ENCODE assay signal across 18 cellular contexts in genomic region chr6:156956286-156956685, GRCh38.
DNase-seq lines count a peak whose midpoint lies in the region; ATAC-seq and TF ChIP-seq lines count a peak whose summit lies in the region.
"Had no signal": no experiment of that assay in that cellular context is flagged by ENCODE, and none has a peak within 500 bp of the region (broad histone marks: within the 10 kb centered on the region; RNA-seq: fewer than 3 reads in every experiment).

No MANE protein-coding gene starts in this region.

- H3K27ac Mint-ChIP-seq in stimulated activated memory B cell treated with anti-CD40 and anti-IgM and Interleukin-4, amounts not matched to agents 10 μg/mL and 1 μg/mL and 100 μg/mL, for 72 hours, result peak overlapping the region; percentile 48
- H3K27ac Mint-ChIP-seq in activated CD4-positive, alpha-beta T cell treated with anti-CD3 and anti-CD28 coated beads, Interleukin-2, amount 10 ng/mL, durations not matched to agents 24 days and 14 days, result no peak overlapping the region
- H3K27ac Mint-ChIP-seq: activated naive CD4-positive, alpha-beta T cell treated with anti-CD3 and anti-CD28 coated beads for 36 hours; memory B cell had no signal

- intact Hi-C loops in breast epithelium (cut with DNase I; ENCODE audit: low total_unique reads) (no loop called here), lower lobe of right lung (cut with DNase I) (no loop called here)
- intact Hi-C loops in activated CD4-positive, alpha-beta T cell treated with anti-CD3 and anti-CD28 coated beads, Interleukin-2, amount 10 ng/mL, durations not matched to agents 24 days and 14 days (cut with micrococcal nuclease), result loop anchor here (5.0 kb wide), 4 partner anchors 66 to 174 kb away; no protein-coding TSS in a partner anchor

- TF ChIP-seq POLR2A in breast epithelium (IDR thresholded peaks at IDR 0.05), result no peak

- H3K4me3 Mint-ChIP-seq in stimulated activated memory B cell treated with anti-CD40 and anti-IgM and Interleukin-4, amounts not matched to agents 10 μg/mL and 1 μg/mL and 100 μg/mL, for 72 hours, result no peak overlapping the region
- no peak overlapping the region for H3K4me3 Mint-ChIP-seq in activated CD4-positive, alpha-beta T cell treated with anti-CD3 and anti-CD28 coated beads, Interleukin-2, amount 10 ng/mL, durations not matched to agents 24 days and 14 days
- H3K4me3 Mint-ChIP-seq: activated naive CD4-positive, alpha-beta T cell treated with anti-CD3 and anti-CD28 coated beads for 36 hours; brain; memory B cell; neural crest cell had no signal

- DNase-seq in LNCaP clone FGC (ENCODE audit: low read depth) (peak; percentile 59), breast epithelium (ENCODE audit: low spot score in 2 of 2) (no peak), lower lobe of right lung (no peak), NCI-H526 treated with DMSO at 0.1 percent for 48 hours (lab: John Stamatoyannopoulos, UW) (no peak)
- no peak for DNase-seq in activated CD4-positive, alpha-beta T cell treated with anti-CD3 and anti-CD28 coated beads, Interleukin-2, amount 10 ng/mL, durations not matched to agents 24 days and 14 days
- DNase-seq: activated CD4-positive, alpha-beta T cell treated with anti-CD3 and anti-CD28 coated beads for 4 hours; activated CD8-positive, alpha-beta memory T cell treated with anti-CD3 and anti-CD28 coated beads, Interleukin-2, amount 50 U/mL, for 48 hours; activated naive CD4-positive, alpha-beta T cell treated with anti-CD3 and anti-CD28 coated beads for 36 hours; GDM1; NCI-H1436; SJCRH30; stimulated activated naive CD8-positive, alpha-beta T cell treated with anti-CD3 and anti-CD28 coated beads, Interleukin-15, Interleukin-2, amounts not matched to agents 100 U/mL and 50 U/mL, for 24 hours had no signal

- H3K9me3 ChIP-seq in breast epithelium, result no peaks in the 10 kb centered on the region
- no peaks in the 10 kb centered on the region for H3K9me3 ChIP-seq in lower lobe of right lung
- H3K9me3 ChIP-seq: SJCRH30 had no signal

- H3K27me3 ChIP-seq in breast epithelium (no peaks in the 10 kb centered on the region), lower lobe of right lung (ENCODE audit: low read depth) (no peaks in the 10 kb centered on the region)
- H3K27me3 ChIP-seq: SJCRH30 had no signal

- no peaks in the 10 kb centered on the region for H3K9me3 Mint-ChIP-seq in stimulated activated memory B cell treated with anti-CD40 and anti-IgM and Interleukin-4, amounts not matched to agents 10 μg/mL and 1 μg/mL and 100 μg/mL, for 72 hours
- no peaks in the 10 kb centered on the region for H3K9me3 Mint-ChIP-seq in activated CD4-positive, alpha-beta T cell treated with anti-CD3 and anti-CD28 coated beads, Interleukin-2, amount 10 ng/mL, durations not matched to agents 24 days and 14 days
- H3K9me3 Mint-ChIP-seq: activated naive CD4-positive, alpha-beta T cell treated with anti-CD3 and anti-CD28 coated beads for 36 hours; brain; memory B cell; neural crest cell had no signal

- peak overlapping the region; percentile 67 to 76 for H3K27ac ChIP-seq in breast epithelium
- no peak overlapping the region for H3K27ac ChIP-seq in lower lobe of right lung
- H3K27ac ChIP-seq: SJCRH30 had no signal

- peaks cover 79% of the 10 kb centered on the region for H3K4me1 Mint-ChIP-seq in stimulated activated memory B cell treated with anti-CD40 and anti-IgM and Interleukin-4, amounts not matched to agents 10 μg/mL and 1 μg/mL and 100 μg/mL, for 72 hours
- H3K4me1 Mint-ChIP-seq in activated CD4-positive, alpha-beta T cell treated with anti-CD3 and anti-CD28 coated beads, Interleukin-2, amount 10 ng/mL, durations not matched to agents 24 days and 14 days, result peaks cover 34% of the 10 kb centered on the region

- H3K36me3 Mint-ChIP-seq in stimulated activated memory B cell treated with anti-CD40 and anti-IgM and Interleukin-4, amounts not matched to agents 10 μg/mL and 1 μg/mL and 100 μg/mL, for 72 hours, result peaks cover 12% of the 10 kb centered on the region
- H3K36me3 Mint-ChIP-seq in activated CD4-positive, alpha-beta T cell treated with anti-CD3 and anti-CD28 coated beads, Interleukin-2, amount 10 ng/mL, durations not matched to agents 24 days and 14 days (ENCODE audit: low read depth), result no peaks in the 10 kb centered on the region
- H3K36me3 Mint-ChIP-seq: memory B cell had no signal

- H3K4me1 ChIP-seq in breast epithelium (peaks cover 0 to 20% of the 10 kb centered on the region in 2 donors), lower lobe of right lung (peaks cover 40% of the 10 kb centered on the region)

- H3K36me3 ChIP-seq in breast epithelium (no peaks in the 10 kb centered on the region), lower lobe of right lung (no peaks in the 10 kb centered on the region)
- H3K36me3 ChIP-seq: SJCRH30 had no signal

- H3K27me3 Mint-ChIP-seq in stimulated activated memory B cell treated with anti-CD40 and anti-IgM and Interleukin-4, amounts not matched to agents 10 μg/mL and 1 μg/mL and 100 μg/mL, for 72 hours, result no peaks in the 10 kb centered on the region
- H3K27me3 Mint-ChIP-seq in activated CD4-positive, alpha-beta T cell treated with anti-CD3 and anti-CD28 coated beads, Interleukin-2, amount 10 ng/mL, durations not matched to agents 24 days and 14 days, result no peaks in the 10 kb centered on the region
- H3K27me3 Mint-ChIP-seq: brain, memory B cell had no signal

- H3K4me3 ChIP-seq in LNCaP clone FGC (ENCODE audit: low read depth, low read length) (no peak overlapping the region), breast epithelium (no peak overlapping the region), lower lobe of right lung (no peak overlapping the region)
- H3K4me3 ChIP-seq: SJCRH30 had no signal

- TF ChIP-seq CTCF in LNCaP clone FGC (IDR thresholded peaks at IDR 0.05; ENCODE audit: control insufficient read depth, extremely low read depth, insufficient read depth) (no peak), breast epithelium (IDR thresholded peaks at IDR 0.05) (no peak), lower lobe of right lung (IDR thresholded peaks at IDR 0.05) (no peak)

- ATAC-seq in lower lobe of right lung (peak; percentile 16 to 34), HG03108 (IDR thresholded peaks at IDR 0.05; ENCODE audit: unreplicated experiment) (no peak), HG03097 (IDR thresholded peaks at IDR 0.05; ENCODE audit: low FRiP score, unreplicated experiment) (no peak)
- no peak for ATAC-seq in stimulated activated memory B cell treated with anti-CD40 and anti-IgM and Interleukin-4, amounts not matched to agents 10 μg/mL and 1 μg/mL and 100 μg/mL, for 72 hours
- ATAC-seq: stimulated activated naive CD8-positive, alpha-beta T cell treated with anti-CD3 and anti-CD28 coated beads, Interleukin-15, Interleukin-2, amounts not matched to agents 100 U/mL and 50 U/mL, for 24 hours had no signal

Comparison
In these comparisons a context has a peak if more than half of its experiments do, and no peak if none do; other contexts are left out.
1. ATAC-seq: peak in lower lobe of right lung (2 of 2); none in stimulated activated memory B cell treated with anti-CD40 and anti-IgM and Interleukin-4, amounts not matched to agents 10 μg/mL and 1 μg/mL and 100 μg/mL, for 72 hours (single experiment), HG03108 (single experiment) and HG03097 (single experiment).